In the genomic region with DNA sequence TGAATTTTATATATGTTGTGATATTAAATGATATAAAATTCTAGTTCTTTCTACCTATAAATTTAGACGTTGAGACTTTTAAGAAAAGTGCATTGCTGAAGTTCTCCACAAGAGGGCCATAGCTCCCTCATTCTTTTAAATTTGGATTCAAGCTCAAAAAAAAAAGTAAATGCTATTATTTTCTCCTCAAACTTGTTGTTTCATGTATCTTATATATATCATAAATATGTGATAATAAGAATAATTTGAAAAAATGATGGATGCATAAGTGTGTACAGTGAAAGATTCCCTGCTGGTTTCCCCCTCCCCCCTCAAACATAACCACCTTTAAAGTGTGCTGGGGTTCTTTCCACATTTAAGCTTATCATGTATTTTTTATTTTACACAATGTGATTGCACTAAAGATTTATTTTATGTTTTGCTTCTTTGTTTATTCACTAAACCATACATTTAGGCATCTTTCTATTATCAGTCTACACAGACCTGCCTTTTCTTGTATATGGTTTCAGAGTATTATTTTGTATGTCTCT, we compare ENCODE assay signal across 8 cellular contexts.
A peak's percentile ranks its signal among the peaks of the same experiment; 100 is the strongest.
DNase-seq lines count a peak whose midpoint lies in the region; ATAC-seq, FAIRE-seq and TF ChIP-seq lines count a peak whose summit lies in the region.

No MANE protein-coding gene starts in this region.

- no peak for TF ChIP-seq POLR2A in NB4 (IDR thresholded peaks at IDR 0.05; ENCODE audit: extremely low read depth, insufficient read length)

- DNase-seq in activated CD4-positive, alpha-beta T cell treated with anti-CD3 and anti-CD28 coated beads for 36 hours, result peak; percentile 3
- no peak for DNase-seq in activated CD4-positive, alpha-beta T cell treated with anti-CD3 and anti-CD28 coated beads for 1 hour
- DNase-seq in NB4 (ENCODE audit: low read depth) (peak; percentile 11), dedifferentiated amniotic fluid mesenchymal stem cell (ENCODE audit: extremely low spot score) (peak; percentile 67), osteocyte (ENCODE audit: extremely low spot score, unreplicated experiment) (no peak), islet precursor cell (no peak), urothelium cell line (ENCODE audit: low spot score) (no peak)

- H3K36me3 Mint-ChIP-seq in activated CD4-positive, alpha-beta T cell treated with anti-CD3 and anti-CD28 coated beads for 36 hours (ENCODE audit: low read depth), result no peaks in the 10 kb centered on the region
- no peaks in the 10 kb centered on the region for H3K36me3 Mint-ChIP-seq in osteocyte (ENCODE audit: unreplicated experiment)

- CTCF ChIA-PET in activated CD4-positive, alpha-beta T cell treated with anti-CD3 and anti-CD28 coated beads for 36 hours (lab: Charles Lee), result interaction anchor here (0.7 to 1.5 kb wide), 7 partner anchors 9 to 879 kb away, joined by 3 to 5 read pairs (median 3); no protein-coding TSS in a partner anchor

- H3K27me3 Mint-ChIP-seq in activated CD4-positive, alpha-beta T cell treated with anti-CD3 and anti-CD28 coated beads for 36 hours, result peaks cover 3% of the 10 kb centered on the region
- H3K27me3 Mint-ChIP-seq in osteocyte (ENCODE audit: unreplicated experiment), result no peaks in the 10 kb centered on the region

- H3K4me1 Mint-ChIP-seq in activated CD4-positive, alpha-beta T cell treated with anti-CD3 and anti-CD28 coated beads for 36 hours, result no peaks in the 10 kb centered on the region
- H3K4me1 Mint-ChIP-seq in osteocyte (ENCODE audit: unreplicated experiment), result peaks cover 2% of the 10 kb centered on the region

- H3K4me3 Mint-ChIP-seq in activated CD4-positive, alpha-beta T cell treated with anti-CD3 and anti-CD28 coated beads for 36 hours, result no peak overlapping the region
- no peak overlapping the region for H3K4me3 Mint-ChIP-seq in osteocyte (ENCODE audit: unreplicated experiment)

- TF ChIP-seq CTCF in NB4 (IDR thresholded peaks at IDR 0.05; ENCODE audit: low read depth, low read length), result peak; percentile 63
- TF ChIP-seq CTCF in osteocyte (IDR thresholded peaks at IDR 0.05), result peak; percentile 77

- intact Hi-C loops in activated CD4-positive, alpha-beta T cell treated with anti-CD3 and anti-CD28 coated beads for 36 hours (cut with DNase I, micrococcal nuclease), result loop anchor here in 1 of 2 experiments (2.0 kb wide), 2 partner anchors 804 to 880 kb away; no protein-coding TSS in a partner anchor

- POLR2A ChIA-PET in activated CD4-positive, alpha-beta T cell treated with anti-CD3 and anti-CD28 coated beads for 36 hours (lab: Charles Lee), result no interaction called here

- H3K9me3 Mint-ChIP-seq in activated CD4-positive, alpha-beta T cell treated with anti-CD3 and anti-CD28 coated beads for 36 hours (ENCODE audit: low read depth), result no peaks in the 10 kb centered on the region
- no peaks in the 10 kb centered on the region for H3K9me3 Mint-ChIP-seq in osteocyte (ENCODE audit: unreplicated experiment)

- H3K4me3 ChIP-seq in NB4 (ENCODE audit: low read depth, low read length), result no peak overlapping the region

- no peak for ATAC-seq in activated CD4-positive, alpha-beta T cell treated with anti-CD3 and anti-CD28 coated beads for 36 hours
- ATAC-seq in activated CD4-positive, CD25-positive, alpha-beta regulatory T cell treated with anti-CD3 and anti-CD28 coated beads, Interleukin-2, amount 50 U/mL, for 24 hours, result no peak

- no peak for FAIRE-seq in urothelium cell line (lab: Jason Lieb, UNC)

- no peak overlapping the region for H3K27ac Mint-ChIP-seq in activated CD4-positive, alpha-beta T cell treated with anti-CD3 and anti-CD28 coated beads for 36 hours
- no peak overlapping the region for H3K27ac Mint-ChIP-seq in osteocyte (ENCODE audit: unreplicated experiment)

Comparison
In these comparisons a context has a peak if more than half of its experiments do, and no peak if none do; other contexts are left out.
1. DNase-seq: peak in activated CD4-positive, alpha-beta T cell treated with anti-CD3 and anti-CD28 coated beads for 36 hours (single experiment), NB4 (single experiment) and dedifferentiated amniotic fluid mesenchymal stem cell (single experiment); none in activated CD4-positive, alpha-beta T cell treated with anti-CD3 and anti-CD28 coated beads for 1 hour (single experiment), osteocyte (single experiment), islet precursor cell (single experiment) and urothelium cell line (single experiment).